In genomic region chr2:190469770-190470169, GRCh38 we compare ENCODE assay signal across 8 cellular contexts.
DNase-seq lines count a peak whose midpoint lies in the region; ATAC-seq and TF ChIP-seq lines count a peak whose summit lies in the region.

No MANE protein-coding gene starts in this region.

- no peaks in the 10 kb centered on the region for H3K27me3 Mint-ChIP-seq in natural killer cell treated with Interleukin-12 subunit alpha and Interleukin-12 subunit beta and Interleukin-15 and Interleukin-18, amount 100 ng/mL, for 72 hours
- H3K27me3 Mint-ChIP-seq in glutamatergic neuron (ENCODE audit: unreplicated experiment): peaks cover 5% of the 10 kb centered on the region

- ATAC-seq in GM19452 (IDR thresholded peaks at IDR 0.05; ENCODE audit: unreplicated experiment) (no peak), HG03139 (IDR thresholded peaks at IDR 0.05; ENCODE audit: unreplicated experiment) (no peak)
- no peak for ATAC-seq in natural killer cell treated with Interleukin-12 subunit alpha and Interleukin-12 subunit beta and Interleukin-15 and Interleukin-18, amount 100 ng/mL, for 72 hours

- in situ Hi-C loops in astrocyte of the cerebellum (cut with HindIII; ENCODE audit: low sequenced_read_pairs): no loop called here

- H3K4me3 Mint-ChIP-seq in natural killer cell treated with Interleukin-12 subunit alpha and Interleukin-12 subunit beta and Interleukin-15 and Interleukin-18, amount 100 ng/mL, for 72 hours: no peak overlapping the region
- no peak overlapping the region for H3K4me3 Mint-ChIP-seq in glutamatergic neuron (ENCODE audit: unreplicated experiment)

- no peak overlapping the region for H3K4me3 ChIP-seq in astrocyte of the cerebellum (ENCODE audit: low read depth, low read length)

- H3K4me1 Mint-ChIP-seq in natural killer cell treated with Interleukin-12 subunit alpha and Interleukin-12 subunit beta and Interleukin-15 and Interleukin-18, amount 100 ng/mL, for 72 hours (ENCODE audit: low read depth in 2 of 2): peaks cover 14 to 36% of the 10 kb centered on the region in 2 donors
- peaks cover 8% of the 10 kb centered on the region for H3K4me1 Mint-ChIP-seq in glutamatergic neuron (ENCODE audit: low read depth, unreplicated experiment)

- DNase-seq in CMK (ENCODE audit: low read depth) (peak; percentile 41), NCI-H187 (lab: John Stamatoyannopoulos, UW) (peak; percentile 59 to 74), astrocyte of the cerebellum (ENCODE audit: low read depth) (peak; percentile 35), left kidney (ENCODE audit: low read depth, low spot score) (peak; percentile 65), glutamatergic neuron (no peak)
- DNase-seq in natural killer cell treated with Interleukin-12 subunit alpha and Interleukin-12 subunit beta and Interleukin-15 and Interleukin-18, amount 100 ng/mL, for 72 hours (ENCODE audit: low spot score): no peak

- no peak overlapping the region for H3K27ac Mint-ChIP-seq in natural killer cell treated with Interleukin-12 subunit alpha and Interleukin-12 subunit beta and Interleukin-15 and Interleukin-18, amount 100 ng/mL, for 72 hours
- no peak overlapping the region for H3K27ac Mint-ChIP-seq in glutamatergic neuron (ENCODE audit: unreplicated experiment)

- H3K36me3 Mint-ChIP-seq in natural killer cell treated with Interleukin-12 subunit alpha and Interleukin-12 subunit beta and Interleukin-15 and Interleukin-18, amount 100 ng/mL, for 72 hours: peaks cover 13% of the 10 kb centered on the region
- H3K36me3 Mint-ChIP-seq in glutamatergic neuron (ENCODE audit: unreplicated experiment): peaks cover 6% of the 10 kb centered on the region

- peaks cover 9% of the 10 kb centered on the region for H3K9me3 Mint-ChIP-seq in natural killer cell treated with Interleukin-12 subunit alpha and Interleukin-12 subunit beta and Interleukin-15 and Interleukin-18, amount 100 ng/mL, for 72 hours
- peaks cover 2% of the 10 kb centered on the region for H3K9me3 Mint-ChIP-seq in glutamatergic neuron (ENCODE audit: unreplicated experiment)

- TF ChIP-seq CTCF in astrocyte of the cerebellum (IDR thresholded peaks at IDR 0.05; ENCODE audit: low read depth, low read length, missing control alignments) (no peak), glutamatergic neuron (IDR thresholded peaks at IDR 0.05; ENCODE audit: partially characterized antibody, unreplicated experiment) (no peak)

Comparison
In these comparisons a context has a peak if more than half of its experiments do, and no peak if none do; other contexts are left out.
1. DNase-seq: peak in CMK (single experiment), NCI-H187 (2 of 2), astrocyte of the cerebellum (single experiment) and left kidney (single experiment); none in natural killer cell treated with Interleukin-12 subunit alpha and Interleukin-12 subunit beta and Interleukin-15 and Interleukin-18, amount 100 ng/mL, for 72 hours (single experiment) and glutamatergic neuron (single experiment).